8 cellular contexts compared by ENCODE assay signal in genomic region chr10:102452672-102453340, GRCh38. TPM values are rescaled to one million over a fixed set of nuclear protein-coding genes. Genes with fewer than 3 reads are reported as not detected.
DNase-seq lines count a peak whose midpoint lies in the region; ATAC-seq and TF ChIP-seq lines count a peak whose summit lies in the region.

No MANE protein-coding gene starts in this region.

- no peaks in the 10 kb centered on the region for H3K9me3 Mint-ChIP-seq in activated CD4-positive, alpha-beta memory T cell treated with anti-CD3 and anti-CD28 coated beads, Interleukin-2, amount 10 ng/mL, durations not matched to agents 7 days and 5 days

- POLR2A ChIA-PET in activated CD4-positive, alpha-beta memory T cell treated with anti-CD3 and anti-CD28 coated beads, Interleukin-2, amount 10 ng/mL, durations not matched to agents 7 days and 5 days (lab: Charles Lee), result interaction anchor here (0.5 to 6.3 kb wide), 10 partner anchors 9 to 339 kb away, joined by 3 to 79 read pairs (median 10); partner anchors contain the start of genes ACTR1A, CUEDC2, FBXL15 and SUFU

- intact Hi-C loops in psoas muscle (cut with DNase I), result no loop called here

- ATAC-seq in esophagus mucosa, result peak; percentile 14
- peak; percentile 54 to 82 (median 72) for ATAC-seq in psoas muscle
- no peak for ATAC-seq in GM21529 (IDR thresholded peaks at IDR 0.05; ENCODE audit: unreplicated experiment)
- no peak for ATAC-seq in GM19397 (IDR thresholded peaks at IDR 0.05; ENCODE audit: unreplicated experiment)

- TF ChIP-seq CTCF in psoas muscle (IDR thresholded peaks at IDR 0.05), result no peak

- H3K4me1 Mint-ChIP-seq in activated CD4-positive, alpha-beta memory T cell treated with anti-CD3 and anti-CD28 coated beads, Interleukin-2, amount 10 ng/mL, durations not matched to agents 7 days and 5 days, result peaks cover 40% of the 10 kb centered on the region

- peaks cover 15% of the 10 kb centered on the region for H3K36me3 Mint-ChIP-seq in activated CD4-positive, alpha-beta memory T cell treated with anti-CD3 and anti-CD28 coated beads, Interleukin-2, amount 10 ng/mL, durations not matched to agents 7 days and 5 days (ENCODE audit: low read depth)

- peak overlapping the region; percentile 82 for H3K27ac ChIP-seq in psoas muscle

- H3K4me1 ChIP-seq in psoas muscle, result peaks cover 30% of the 10 kb centered on the region

- DNase-seq in NCI-H82 (lab: John Stamatoyannopoulos, UW) (peak; percentile 62), NCI-H82 treated with DMSO at 0.1 percent for 48 hours (lab: John Stamatoyannopoulos, UW; ENCODE audit: unreplicated experiment) (no peak), psoas muscle (peak in 1 of 2 donors; percentile 68), retina (no peak)
- peak; percentile 76 for DNase-seq in activated CD4-positive, alpha-beta memory T cell treated with anti-CD3 and anti-CD28 coated beads, Interleukin-2, amount 10 ng/mL, durations not matched to agents 7 days and 5 days

- H3K4me3 Mint-ChIP-seq in activated CD4-positive, alpha-beta memory T cell treated with anti-CD3 and anti-CD28 coated beads, Interleukin-2, amount 10 ng/mL, durations not matched to agents 7 days and 5 days, result peak overlapping the region; percentile 17

- no peak overlapping the region for H3K4me3 ChIP-seq in psoas muscle

- 27 to 38% (median 29%) methylated on average over 3 of the region's 3 CpGs for WGBS in psoas muscle, 3 donors

- peak overlapping the region; percentile 83 for H3K27ac Mint-ChIP-seq in activated CD4-positive, alpha-beta memory T cell treated with anti-CD3 and anti-CD28 coated beads, Interleukin-2, amount 10 ng/mL, durations not matched to agents 7 days and 5 days

- H3K27me3 ChIP-seq in psoas muscle (ENCODE audit: insufficient read depth in 3 of 3, low read length in 2 of 3), result no peaks in the 10 kb centered on the region

- H3K36me3 ChIP-seq in psoas muscle (ENCODE audit: insufficient read depth in 1 of 2, low read depth in 1 of 2), result no peaks in the 10 kb centered on the region

- CTCF ChIA-PET in activated CD4-positive, alpha-beta memory T cell treated with anti-CD3 and anti-CD28 coated beads, Interleukin-2, amount 10 ng/mL, durations not matched to agents 7 days and 5 days (lab: Charles Lee), result interaction anchor here (0.6 to 4.2 kb wide), 10 partner anchors 10 to 190 kb away, joined by 3 to 20 read pairs (median 4); partner anchors contain the start of genes CUEDC2 and FBXL15

- H3K9me3 ChIP-seq in psoas muscle, result no peaks in the 10 kb centered on the region

- no peaks in the 10 kb centered on the region for H3K27me3 Mint-ChIP-seq in activated CD4-positive, alpha-beta memory T cell treated with anti-CD3 and anti-CD28 coated beads, Interleukin-2, amount 10 ng/mL, durations not matched to agents 7 days and 5 days

RNA-seq across cellular contexts. Expression of gene C10orf95, which starts 1.5 kb away (rescaled TPM):
- under 1 TPM in 1 of 2 experiments, not detected in 1; 0.33 TPM for total RNA-seq in activated CD4-positive, alpha-beta memory T cell treated with anti-CD3 and anti-CD28 coated beads, Interleukin-2, amount 10 ng/mL, durations not matched to agents 7 days and 5 days
- total RNA-seq in esophagus mucosa (1.6 TPM), psoas muscle (not detected)
- under 1 TPM in 1 of 3 donors, not detected in 2; 0.01 TPM for polyA plus RNA-seq in psoas muscle

RNA-seq across cellular contexts. Expression of gene CUEDC2, which starts 20.4 kb away (rescaled TPM):
- total RNA-seq in activated CD4-positive, alpha-beta memory T cell treated with anti-CD3 and anti-CD28 coated beads, Interleukin-2, amount 10 ng/mL, durations not matched to agents 7 days and 5 days, result 10 to 100 TPM; 60.9 to 64.5 TPM
- total RNA-seq in esophagus mucosa (23.7 TPM), psoas muscle (10 to 100 TPM; 53.3 to 81.9 (median 73.3) TPM)
- 100 to 1,000 TPM in 1 of 3 donors, 10 to 100 TPM in 2; 56.3 to 103 (median 77.2) TPM for polyA plus RNA-seq in psoas muscle

RNA-seq across cellular contexts. Expression of gene FBXL15, which starts 32.2 kb away (rescaled TPM):
- 10 to 100 TPM; 13.5 to 14.3 TPM for total RNA-seq in activated CD4-positive, alpha-beta memory T cell treated with anti-CD3 and anti-CD28 coated beads, Interleukin-2, amount 10 ng/mL, durations not matched to agents 7 days and 5 days
- total RNA-seq in esophagus mucosa (9.4 TPM), psoas muscle (10 to 100 TPM in 2 of 4 donors, 1 to 10 TPM in 2; 7.9 to 13.3 (median 9.5) TPM)
- 10 to 100 TPM; 10.8 to 14.8 (median 13.0) TPM for polyA plus RNA-seq in psoas muscle

RNA-seq across cellular contexts. Expression of gene PSD, which starts 34.2 kb away (rescaled TPM):
- 1 to 10 TPM; 1.4 TPM for total RNA-seq in activated CD4-positive, alpha-beta memory T cell treated with anti-CD3 and anti-CD28 coated beads, Interleukin-2, amount 10 ng/mL, durations not matched to agents 7 days and 5 days
- total RNA-seq in esophagus mucosa (2.0 TPM), psoas muscle (1 to 10 TPM in 1 of 4 donors, under 1 TPM in 3; 0.15 to 1.7 (median 0.51) TPM)
- 1 to 10 TPM in 1 of 3 donors, under 1 TPM in 1, not detected in 1; 0.25 to 1.0 TPM for polyA plus RNA-seq in psoas muscle

RNA-seq across cellular contexts. Expression of gene ACTR1A, which starts 49.7 kb away (rescaled TPM):
- total RNA-seq in activated CD4-positive, alpha-beta memory T cell treated with anti-CD3 and anti-CD28 coated beads, Interleukin-2, amount 10 ng/mL, durations not matched to agents 7 days and 5 days, result 10 to 100 TPM; 74.3 to 78.9 TPM
- total RNA-seq in esophagus mucosa (67.3 TPM), psoas muscle (100 to 1,000 TPM; 119 to 188 (median 148) TPM)
- 100 to 1,000 TPM in 2 of 3 donors, 10 to 100 TPM in 1; 76.2 to 181 (median 101) TPM for polyA plus RNA-seq in psoas muscle

Comparison
In these comparisons a context has a peak if more than half of its experiments do, and no peak if none do; other contexts are left out.
1. DNase-seq: peak in NCI-H82 (single experiment) and activated CD4-positive, alpha-beta memory T cell treated with anti-CD3 and anti-CD28 coated beads, Interleukin-2, amount 10 ng/mL, durations not matched to agents 7 days and 5 days (single experiment); none in NCI-H82 treated with DMSO at 0.1 percent for 48 hours (single experiment) and retina (single experiment).
2. ATAC-seq: peak in esophagus mucosa (single experiment) and psoas muscle (4 of 4); none in GM21529 (single experiment) and GM19397 (single experiment).